8 cellular contexts compared by ENCODE assay signal in the genomic region with DNA sequence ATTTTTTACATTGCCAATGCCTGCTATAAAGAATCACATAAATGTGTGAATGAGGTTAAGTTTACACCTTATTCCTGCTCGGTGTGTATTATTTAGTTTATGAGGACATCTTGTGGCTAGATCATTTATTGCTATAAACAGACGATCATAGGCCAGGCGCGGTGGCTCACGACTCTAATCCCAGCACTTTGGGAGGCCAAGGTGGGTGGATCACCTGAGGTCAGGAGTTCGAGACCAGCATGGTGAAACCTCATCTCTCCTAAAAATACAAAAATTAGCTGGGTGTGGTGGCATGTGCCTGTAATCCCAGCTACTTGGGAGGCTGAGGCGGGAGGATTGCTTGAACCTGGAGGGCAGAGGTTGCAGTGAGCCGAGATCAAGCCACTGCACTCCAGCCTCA. TPM values are rescaled to one million over a fixed set of nuclear protein-coding genes. Genes with fewer than 3 reads are reported as not detected.
DNase-seq lines count a peak whose midpoint lies in the region; ATAC-seq and TF ChIP-seq lines count a peak whose summit lies in the region.
"Not testable (repeated sequence)": the region's sequence is repeated elsewhere in the genome, so short reads cannot be mapped to it uniquely, and the experiment has no call there.

No MANE protein-coding gene starts in this region.

- intact Hi-C loops in transverse colon (cut with DNase I; ENCODE audit: low total_unique reads), result loop anchor here (2.0 kb wide), 1 partner anchor 107 kb away; no protein-coding TSS in a partner anchor

- not testable (repeated sequence) for H3K27me3 ChIP-seq in SK-N-SH (ENCODE audit: insufficient read depth); gastroesophageal sphincter; transverse colon

- 38% methylated on average over 8 of the region's 8 CpGs for WGBS in SK-N-SH (ENCODE audit: low lambda C conversion rate)
- WGBS in gastroesophageal sphincter (ENCODE audit: low coverage in 1 of 2), 2 donors, result 30% methylated on average over 7 to 8 of the region's 8 CpGs
- WGBS in transverse colon (ENCODE audit: low coverage in 1 of 2), 2 donors, result 27% methylated on average over 7 to 8 of the region's 8 CpGs

- not testable (repeated sequence) for H3K9me3 ChIP-seq in SK-N-SH, gastroesophageal sphincter, transverse colon

- H3F3A ChIP-seq in SK-N-SH (replicated peaks; ENCODE audit: insufficient read depth), result not testable (repeated sequence)

- peaks cover 43% of the 10 kb centered on the region for H3K4me1 Mint-ChIP-seq in activated naive CD8-positive, alpha-beta T cell (ENCODE audit: low read depth)
- H3K4me1 Mint-ChIP-seq in neural crest cell, result not testable (repeated sequence)

- in situ Hi-C loops in transverse colon (cut with MboI; ENCODE audit: low pct_ligation_motif_present in 1 of 4, low pct_unique_long_range_greater_than_20kb in 1 of 4, low sequenced_read_pairs in 3 of 4), result loop anchor here in 3 of 4 donors (5.0 to 25.0 kb wide), 3 partner anchors 113 to 258 kb away; no protein-coding TSS in a partner anchor

- not testable (repeated sequence) for H3K4me2 ChIP-seq in SK-N-SH

- TF ChIP-seq RAD21 in SK-N-SH (IDR thresholded peaks at IDR 0.05; ENCODE audit: low read length), result peak; percentile 81

- not testable (repeated sequence) for H3K9me2 ChIP-seq in SK-N-SH

- ATAC-seq in HG02642 (IDR thresholded peaks at IDR 0.05; ENCODE audit: poor library complexity, unreplicated experiment) (peak; percentile 55), gastroesophageal sphincter (peak; percentile 69)

- not testable (repeated sequence) for H3K4me3 Mint-ChIP-seq in activated naive CD8-positive, alpha-beta T cell; neural crest cell

- H3K4me1 ChIP-seq in SK-N-SH (ENCODE audit: control insufficient read depth in 1 of 2, insufficient read depth in 2 of 2, low read depth in 1 of 2, low read length in 1 of 2); transverse colon: not testable (repeated sequence)
- H3K4me1 ChIP-seq in gastroesophageal sphincter, result peaks cover 0 to 14% (median 0%) of the 10 kb centered on the region in 3 donors

- DNase-seq in EL (peak; percentile 43), NCI-H146 treated with DMSO at 0.1 percent for 48 hours (lab: John Stamatoyannopoulos, UW; ENCODE audit: unreplicated experiment) (peak; percentile 58), SK-N-SH (peak; percentile 48), neural crest cell (ENCODE audit: low read depth, low spot score) (peak; percentile 11), transverse colon (peak; percentile 44)

- H2AFZ ChIP-seq in SK-N-SH (ENCODE audit: low read depth), result not testable (repeated sequence)

- TF ChIP-seq CTCF in SK-N-SH (IDR thresholded peaks at IDR 0.05), result peak; percentile 68
- peak; percentile 15 to 61 (median 57) for TF ChIP-seq CTCF in gastroesophageal sphincter (IDR thresholded peaks at IDR 0.05)
- peak; percentile 72 for TF ChIP-seq CTCF in neural crest cell (conservative IDR thresholded peaks at IDR 0.05)
- TF ChIP-seq CTCF in transverse colon (IDR thresholded peaks at IDR 0.05), result peak; percentile 32 to 80 (median 55)

- not testable (repeated sequence) for H3K79me2 ChIP-seq in SK-N-SH (ENCODE audit: insufficient read depth)

- not testable (repeated sequence) for H3K9me3 Mint-ChIP-seq in activated naive CD8-positive, alpha-beta T cell (ENCODE audit: low read depth); neural crest cell

- POLR2A ChIA-PET in SK-N-SH (lab: Yijun Ruan, JAX), result not testable (repeated sequence)

- H3K36me3 ChIP-seq in SK-N-SH (replicated peaks in 1 of 2; ENCODE audit: control insufficient read depth in 1 of 2, insufficient read depth in 2 of 2, low read length in 1 of 2); gastroesophageal sphincter; transverse colon: not testable (repeated sequence)

- H3K4me3 ChIP-seq in SK-N-SH (ENCODE audit: low read depth in 2 of 2, low read length in 1 of 2); gastroesophageal sphincter; transverse colon: not testable (repeated sequence)

- not testable (repeated sequence) for H3K36me3 Mint-ChIP-seq in activated naive CD8-positive, alpha-beta T cell; neural crest cell (ENCODE audit: low read depth)

- TF ChIP-seq EP300 in SK-N-SH (IDR thresholded peaks at IDR 0.05; ENCODE audit: borderline replicate concordance in 1 of 2, low read depth in 1 of 2, low read length in 1 of 2); gastroesophageal sphincter (IDR thresholded peaks at IDR 0.05); transverse colon (IDR thresholded peaks at IDR 0.05; ENCODE audit: low read depth): not testable (repeated sequence)

- not testable (repeated sequence) for H3K27me3 Mint-ChIP-seq in activated naive CD8-positive, alpha-beta T cell; neural crest cell (ENCODE audit: low read depth)

- not testable (repeated sequence) for H3K9ac ChIP-seq in SK-N-SH

- not testable (repeated sequence) for H4K20me1 ChIP-seq in SK-N-SH (ENCODE audit: insufficient read depth)

- not testable (repeated sequence) for TF ChIP-seq POLR2A in gastroesophageal sphincter (IDR thresholded peaks at IDR 0.05); transverse colon (IDR thresholded peaks at IDR 0.05)

- CTCF ChIA-PET in SK-N-SH (lab: Yijun Ruan, JAX), result interaction anchor here (0.6 to 5.4 kb wide), 9 partner anchors 8 to 200 kb away, joined by 3 to 65 read pairs (median 4); a partner anchor contains a TSS

- H3K27ac ChIP-seq in SK-N-SH (ENCODE audit: low read depth in 2 of 2, low read length in 1 of 2); gastroesophageal sphincter; transverse colon: not testable (repeated sequence)

- H3K27ac Mint-ChIP-seq in activated naive CD8-positive, alpha-beta T cell, result peak overlapping the region; percentile 47
- not testable (repeated sequence) for H3K27ac Mint-ChIP-seq in neural crest cell (ENCODE audit: unreplicated experiment)

TF ChIP-seq in SK-N-SH, 30 proteins besides CTCF, POLR2A, EP300 and RAD21:
- peak; percentile 70 for TF ChIP-seq SMC3 (IDR thresholded peaks at IDR 0.05; ENCODE audit: low read depth, low read length)

RNA-seq across cellular contexts. Expression of a gene that starts 23.3 kb away (rescaled TPM):
- polyA plus RNA-seq in SK-N-SH (2012; rRNA removed), result 36.0 and 42.3 TPM in 2 replicates
- 48.3 and 56.8 TPM in 2 replicates for polyA plus RNA-seq in SK-N-SH (2012; cell fraction: cytosol; rRNA removed)
- polyA plus RNA-seq in SK-N-SH (2012; cell fraction: nucleus; rRNA removed), result 18.6 and 35.2 TPM in 2 replicates
- total RNA-seq in gastroesophageal sphincter (10 to 100 TPM; 32.8 to 65.8 (median 45.2) TPM), neural crest cell (85.0 and 85.3 TPM in 2 replicates), transverse colon (10 to 100 TPM; 29.9 to 64.3 (median 40.9) TPM)

RNA-seq across cellular contexts. Expression of a gene that starts 28.8 kb away (rescaled TPM):
- 18.0 and 20.8 TPM in 2 replicates for polyA plus RNA-seq in SK-N-SH (2012; rRNA removed)
- 24.5 and 33.6 TPM in 2 replicates for polyA plus RNA-seq in SK-N-SH (2012; cell fraction: cytosol; rRNA removed)
- polyA plus RNA-seq in SK-N-SH (2012; cell fraction: nucleus; rRNA removed), result 5.2 and 7.7 TPM in 2 replicates
- 1 to 10 TPM; 3.4 to 8.9 (median 6.8) TPM for total RNA-seq in gastroesophageal sphincter
- 27.4 and 30.3 TPM in 2 replicates for total RNA-seq in neural crest cell
- 10 to 100 TPM in 2 of 4 donors, 1 to 10 TPM in 2; 5.6 to 16.8 (median 11.2) TPM for total RNA-seq in transverse colon

RNA-seq across cellular contexts. Expression of a gene that starts 28.9 kb away (rescaled TPM):
- polyA plus RNA-seq in SK-N-SH (2012; rRNA removed), result 20.0 and 20.2 TPM in 2 replicates
- 23.6 and 29.5 TPM in 2 replicates for polyA plus RNA-seq in SK-N-SH (2012; cell fraction: cytosol; rRNA removed)
- polyA plus RNA-seq in SK-N-SH (2012; cell fraction: nucleus; rRNA removed), result 24.8 and 38.0 TPM in 2 replicates
- total RNA-seq in gastroesophageal sphincter, result 10 to 100 TPM; 29.2 to 53.1 (median 42.2) TPM
- 44.6 and 44.9 TPM in 2 replicates for total RNA-seq in neural crest cell
- 100 to 1,000 TPM in 3 of 4 donors, 10 to 100 TPM in 1; 48.4 to 292 (median 151) TPM for total RNA-seq in transverse colon

RNA-seq across cellular contexts. Expression of a gene that starts 49.6 kb away (rescaled TPM):
- polyA plus RNA-seq in SK-N-SH (2012; rRNA removed), result 0.03 and 0.06 TPM in 2 replicates
- 0.04 TPM in 2 replicates for polyA plus RNA-seq in SK-N-SH (2012; cell fraction: cytosol; rRNA removed)
- 0.12 and 0.14 TPM in 2 replicates for polyA plus RNA-seq in SK-N-SH (2012; cell fraction: nucleus; rRNA removed)
- total RNA-seq in gastroesophageal sphincter (under 1 TPM in 1 of 4 donors, not detected in 3; 0.27 TPM), neural crest cell (0.39 and 0.42 TPM in 2 replicates), transverse colon (1 to 10 TPM in 1 of 4 donors, under 1 TPM in 3; 0.37 to 2.6 (median 0.67) TPM)
